1 cellular context compared by ENCODE assay signal in the genomic region with DNA sequence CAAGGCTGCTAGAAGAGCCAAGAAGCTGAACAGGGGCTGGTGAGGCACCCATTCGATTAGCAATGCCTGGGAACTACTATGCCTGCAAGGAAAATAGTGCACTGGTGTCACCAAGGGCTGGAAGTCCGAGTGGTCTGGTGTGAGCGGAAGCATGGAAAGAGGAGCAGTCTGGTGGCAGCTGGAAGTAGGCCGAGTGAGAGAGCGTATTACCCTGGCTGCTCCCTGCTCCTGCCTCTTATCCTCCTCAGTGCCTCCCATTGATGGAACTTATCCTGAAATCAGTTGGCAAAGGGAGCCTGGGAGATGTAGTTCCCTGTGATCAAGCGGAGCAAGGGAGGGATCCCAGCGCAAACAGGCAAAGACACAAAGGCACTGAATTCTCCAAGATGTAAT.
TF ChIP-seq lines count a peak whose summit lies in the region.

No MANE protein-coding gene starts in this region.

TF ChIP-seq in GM12878, 131 proteins besides CTCF, POLR2A, EP300 and RAD21 (continued from another document):
- TF ChIP-seq, protein P1, sequence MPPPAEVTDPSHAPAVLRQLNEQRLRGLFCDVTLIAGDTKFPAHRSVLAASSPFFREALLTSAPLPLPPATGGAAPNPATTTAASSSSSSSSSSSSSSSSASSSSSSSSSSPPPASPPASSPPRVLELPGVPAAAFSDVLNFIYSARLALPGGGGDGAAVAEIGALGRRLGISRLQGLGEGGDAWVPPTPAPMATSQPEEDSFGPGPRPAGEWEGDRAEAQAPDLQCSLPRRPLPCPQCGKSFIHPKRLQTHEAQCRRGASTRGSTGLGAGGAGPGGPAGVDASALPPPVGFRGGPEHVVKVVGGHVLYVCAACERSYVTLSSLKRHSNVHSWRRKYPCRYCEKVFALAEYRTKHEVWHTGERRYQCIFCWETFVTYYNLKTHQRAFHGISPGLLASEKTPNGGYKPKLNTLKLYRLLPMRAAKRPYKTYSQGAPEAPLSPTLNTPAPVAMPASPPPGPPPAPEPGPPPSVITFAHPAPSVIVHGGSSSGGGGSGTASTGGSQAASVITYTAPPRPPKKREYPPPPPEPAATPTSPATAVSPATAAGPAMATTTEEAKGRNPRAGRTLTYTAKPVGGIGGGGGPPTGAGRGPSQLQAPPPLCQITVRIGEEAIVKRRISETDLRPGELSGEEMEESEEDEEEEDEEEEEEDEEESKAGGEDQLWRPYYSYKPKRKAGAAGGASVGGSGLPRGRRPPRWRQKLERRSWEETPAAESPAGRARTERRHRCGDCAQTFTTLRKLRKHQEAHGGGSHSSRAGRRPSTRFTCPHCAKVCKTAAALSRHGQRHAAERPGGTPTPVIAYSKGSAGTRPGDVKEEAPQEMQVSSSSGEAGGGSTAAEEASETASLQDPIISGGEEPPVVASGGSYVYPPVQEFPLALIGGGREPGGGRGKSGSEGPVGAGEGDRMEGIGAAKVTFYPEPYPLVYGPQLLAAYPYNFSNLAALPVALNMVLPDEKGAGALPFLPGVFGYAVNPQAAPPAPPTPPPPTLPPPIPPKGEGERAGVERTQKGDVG (CRISPR knock-in tag; IDR thresholded peaks at IDR 0.05): no peak
- TF ChIP-seq HDGF (IDR thresholded peaks at IDR 0.05) (no peak), MXI1 (IDR thresholded peaks at IDR 0.05; ENCODE audit: low read depth, low read length) (no peak), KAT2A (conservative IDR thresholded peaks at IDR 0.05; ENCODE audit: control insufficient read depth, low read depth, low read length) (no peak), TCF7 (IDR thresholded peaks at IDR 0.05; ENCODE audit: borderline replicate concordance) (no peak), CBFB (IDR thresholded peaks at IDR 0.05; ENCODE audit: low read depth) (no peak), BMI1 (IDR thresholded peaks at IDR 0.05; ENCODE audit: borderline replicate concordance) (no peak), GATAD2B (conservative IDR thresholded peaks at IDR 0.05; ENCODE audit: low read depth) (no peak), WRNIP1 (IDR thresholded peaks at IDR 0.05; ENCODE audit: borderline replicate concordance, low read depth, low read length) (peak; percentile 81; the same call in 1 of the 2 replicates), RBBP5 (conservative IDR thresholded peaks at IDR 0.05) (no peak), NR2C1 (IDR thresholded peaks at IDR 0.05) (no peak), RCOR1 (conservative IDR thresholded peaks at IDR 0.05; ENCODE audit: low read depth, low read length) (no peak), HDAC2 (IDR thresholded peaks at IDR 0.05) (no peak), ZNF24 (IDR thresholded peaks at IDR 0.05) (no peak)
- TF ChIP-seq, protein P2, sequence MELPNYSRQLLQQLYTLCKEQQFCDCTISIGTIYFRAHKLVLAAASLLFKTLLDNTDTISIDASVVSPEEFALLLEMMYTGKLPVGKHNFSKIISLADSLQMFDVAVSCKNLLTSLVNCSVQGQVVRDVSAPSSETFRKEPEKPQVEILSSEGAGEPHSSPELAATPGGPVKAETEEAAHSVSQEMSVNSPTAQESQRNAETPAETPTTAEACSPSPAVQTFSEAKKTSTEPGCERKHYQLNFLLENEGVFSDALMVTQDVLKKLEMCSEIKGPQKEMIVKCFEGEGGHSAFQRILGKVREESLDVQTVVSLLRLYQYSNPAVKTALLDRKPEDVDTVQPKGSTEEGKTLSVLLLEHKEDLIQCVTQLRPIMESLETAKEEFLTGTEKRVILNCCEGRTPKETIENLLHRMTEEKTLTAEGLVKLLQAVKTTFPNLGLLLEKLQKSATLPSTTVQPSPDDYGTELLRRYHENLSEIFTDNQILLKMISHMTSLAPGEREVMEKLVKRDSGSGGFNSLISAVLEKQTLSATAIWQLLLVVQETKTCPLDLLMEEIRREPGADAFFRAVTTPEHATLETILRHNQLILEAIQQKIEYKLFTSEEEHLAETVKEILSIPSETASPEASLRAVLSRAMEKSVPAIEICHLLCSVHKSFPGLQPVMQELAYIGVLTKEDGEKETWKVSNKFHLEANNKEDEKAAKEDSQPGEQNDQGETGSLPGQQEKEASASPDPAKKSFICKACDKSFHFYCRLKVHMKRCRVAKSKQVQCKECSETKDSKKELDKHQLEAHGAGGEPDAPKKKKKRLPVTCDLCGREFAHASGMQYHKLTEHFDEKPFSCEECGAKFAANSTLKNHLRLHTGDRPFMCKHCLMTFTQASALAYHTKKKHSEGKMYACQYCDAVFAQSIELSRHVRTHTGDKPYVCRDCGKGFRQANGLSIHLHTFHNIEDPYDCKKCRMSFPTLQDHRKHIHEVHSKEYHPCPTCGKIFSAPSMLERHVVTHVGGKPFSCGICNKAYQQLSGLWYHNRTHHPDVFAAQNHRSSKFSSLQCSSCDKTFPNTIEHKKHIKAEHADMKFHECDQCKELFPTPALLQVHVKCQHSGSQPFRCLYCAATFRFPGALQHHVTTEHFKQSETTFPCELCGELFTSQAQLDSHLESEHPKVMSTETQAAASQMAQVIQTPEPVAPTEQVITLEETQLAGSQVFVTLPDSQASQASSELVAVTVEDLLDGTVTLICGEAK (IDR thresholded peaks at IDR 0.05; ENCODE audit: borderline replicate concordance): no peak
- TF ChIP-seq, protein P3, sequence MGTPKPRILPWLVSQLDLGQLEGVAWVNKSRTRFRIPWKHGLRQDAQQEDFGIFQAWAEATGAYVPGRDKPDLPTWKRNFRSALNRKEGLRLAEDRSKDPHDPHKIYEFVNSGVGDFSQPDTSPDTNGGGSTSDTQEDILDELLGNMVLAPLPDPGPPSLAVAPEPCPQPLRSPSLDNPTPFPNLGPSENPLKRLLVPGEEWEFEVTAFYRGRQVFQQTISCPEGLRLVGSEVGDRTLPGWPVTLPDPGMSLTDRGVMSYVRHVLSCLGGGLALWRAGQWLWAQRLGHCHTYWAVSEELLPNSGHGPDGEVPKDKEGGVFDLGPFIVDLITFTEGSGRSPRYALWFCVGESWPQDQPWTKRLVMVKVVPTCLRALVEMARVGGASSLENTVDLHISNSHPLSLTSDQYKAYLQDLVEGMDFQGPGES (IDR thresholded peaks at IDR 0.05): no peak
- TF ChIP-seq, protein P4, sequence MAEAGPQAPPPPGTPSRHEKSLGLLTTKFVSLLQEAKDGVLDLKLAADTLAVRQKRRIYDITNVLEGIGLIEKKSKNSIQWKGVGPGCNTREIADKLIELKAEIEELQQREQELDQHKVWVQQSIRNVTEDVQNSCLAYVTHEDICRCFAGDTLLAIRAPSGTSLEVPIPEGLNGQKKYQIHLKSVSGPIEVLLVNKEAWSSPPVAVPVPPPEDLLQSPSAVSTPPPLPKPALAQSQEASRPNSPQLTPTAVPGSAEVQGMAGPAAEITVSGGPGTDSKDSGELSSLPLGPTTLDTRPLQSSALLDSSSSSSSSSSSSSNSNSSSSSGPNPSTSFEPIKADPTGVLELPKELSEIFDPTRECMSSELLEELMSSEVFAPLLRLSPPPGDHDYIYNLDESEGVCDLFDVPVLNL (IDR thresholded peaks at IDR 0.05; ENCODE audit: low read depth, low read length): no peak
- TF ChIP-seq, protein P5, sequence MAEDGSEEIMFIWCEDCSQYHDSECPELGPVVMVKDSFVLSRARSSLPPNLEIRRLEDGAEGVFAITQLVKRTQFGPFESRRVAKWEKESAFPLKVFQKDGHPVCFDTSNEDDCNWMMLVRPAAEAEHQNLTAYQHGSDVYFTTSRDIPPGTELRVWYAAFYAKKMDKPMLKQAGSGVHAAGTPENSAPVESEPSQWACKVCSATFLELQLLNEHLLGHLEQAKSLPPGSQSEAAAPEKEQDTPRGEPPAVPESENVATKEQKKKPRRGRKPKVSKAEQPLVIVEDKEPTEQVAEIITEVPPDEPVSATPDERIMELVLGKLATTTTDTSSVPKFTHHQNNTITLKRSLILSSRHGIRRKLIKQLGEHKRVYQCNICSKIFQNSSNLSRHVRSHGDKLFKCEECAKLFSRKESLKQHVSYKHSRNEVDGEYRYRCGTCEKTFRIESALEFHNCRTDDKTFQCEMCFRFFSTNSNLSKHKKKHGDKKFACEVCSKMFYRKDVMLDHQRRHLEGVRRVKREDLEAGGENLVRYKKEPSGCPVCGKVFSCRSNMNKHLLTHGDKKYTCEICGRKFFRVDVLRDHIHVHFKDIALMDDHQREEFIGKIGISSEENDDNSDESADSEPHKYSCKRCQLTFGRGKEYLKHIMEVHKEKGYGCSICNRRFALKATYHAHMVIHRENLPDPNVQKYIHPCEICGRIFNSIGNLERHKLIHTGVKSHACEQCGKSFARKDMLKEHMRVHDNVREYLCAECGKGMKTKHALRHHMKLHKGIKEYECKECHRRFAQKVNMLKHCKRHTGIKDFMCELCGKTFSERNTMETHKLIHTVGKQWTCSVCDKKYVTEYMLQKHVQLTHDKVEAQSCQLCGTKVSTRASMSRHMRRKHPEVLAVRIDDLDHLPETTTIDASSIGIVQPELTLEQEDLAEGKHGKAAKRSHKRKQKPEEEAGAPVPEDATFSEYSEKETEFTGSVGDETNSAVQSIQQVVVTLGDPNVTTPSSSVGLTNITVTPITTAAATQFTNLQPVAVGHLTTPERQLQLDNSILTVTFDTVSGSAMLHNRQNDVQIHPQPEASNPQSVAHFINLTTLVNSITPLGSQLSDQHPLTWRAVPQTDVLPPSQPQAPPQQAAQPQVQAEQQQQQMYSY (CRISPR knock-in tag; IDR thresholded peaks at IDR 0.05): no peak
- TF ChIP-seq, protein P6, sequence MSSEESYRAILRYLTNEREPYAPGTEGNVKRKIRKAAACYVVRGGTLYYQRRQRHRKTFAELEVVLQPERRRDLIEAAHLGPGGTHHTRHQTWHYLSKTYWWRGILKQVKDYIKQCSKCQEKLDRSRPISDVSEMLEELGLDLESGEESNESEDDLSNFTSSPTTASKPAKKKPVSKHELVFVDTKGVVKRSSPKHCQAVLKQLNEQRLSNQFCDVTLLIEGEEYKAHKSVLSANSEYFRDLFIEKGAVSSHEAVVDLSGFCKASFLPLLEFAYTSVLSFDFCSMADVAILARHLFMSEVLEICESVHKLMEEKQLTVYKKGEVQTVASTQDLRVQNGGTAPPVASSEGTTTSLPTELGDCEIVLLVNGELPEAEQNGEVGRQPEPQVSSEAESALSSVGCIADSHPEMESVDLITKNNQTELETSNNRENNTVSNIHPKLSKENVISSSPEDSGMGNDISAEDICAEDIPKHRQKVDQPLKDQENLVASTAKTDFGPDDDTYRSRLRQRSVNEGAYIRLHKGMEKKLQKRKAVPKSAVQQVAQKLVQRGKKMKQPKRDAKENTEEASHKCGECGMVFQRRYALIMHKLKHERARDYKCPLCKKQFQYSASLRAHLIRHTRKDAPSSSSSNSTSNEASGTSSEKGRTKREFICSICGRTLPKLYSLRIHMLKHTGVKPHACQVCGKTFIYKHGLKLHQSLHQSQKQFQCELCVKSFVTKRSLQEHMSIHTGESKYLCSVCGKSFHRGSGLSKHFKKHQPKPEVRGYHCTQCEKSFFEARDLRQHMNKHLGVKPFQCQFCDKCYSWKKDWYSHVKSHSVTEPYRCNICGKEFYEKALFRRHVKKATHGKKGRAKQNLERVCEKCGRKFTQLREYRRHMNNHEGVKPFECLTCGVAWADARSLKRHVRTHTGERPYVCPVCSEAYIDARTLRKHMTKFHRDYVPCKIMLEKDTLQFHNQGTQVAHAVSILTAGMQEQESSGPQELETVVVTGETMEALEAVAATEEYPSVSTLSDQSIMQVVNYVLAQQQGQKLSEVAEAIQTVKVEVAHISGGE (CRISPR knock-in tag; IDR thresholded peaks at IDR 0.05): no peak
